15 cellular contexts compared by ENCODE assay signal in genomic region chr4:174532479-174532878, GRCh38. TPM values are rescaled to one million over a fixed set of nuclear protein-coding genes. Genes with fewer than 3 reads are reported as not detected.
DNase-seq lines count a peak whose midpoint lies in the region; ATAC-seq and TF ChIP-seq lines count a peak whose summit lies in the region.
"Had no signal": no experiment of that assay in that cellular context is flagged by ENCODE, and none has a peak within 500 bp of the region (broad histone marks: within the 10 kb centered on the region; RNA-seq: fewer than 3 reads in every experiment).

No MANE protein-coding gene starts in this region.

- H3K4me3 Mint-ChIP-seq in mesothelial cell of epicardium: no peak overlapping the region
- H3K4me3 Mint-ChIP-seq: B cell; CD4-positive, alpha-beta T cell had no signal

- peaks cover 33% of the 10 kb centered on the region for H3K4me1 Mint-ChIP-seq in mesothelial cell of epicardium

- ATAC-seq in GM18519 (IDR thresholded peaks at IDR 0.05; ENCODE audit: low FRiP score, unreplicated experiment) (no peak), GM21447 (IDR thresholded peaks at IDR 0.05; ENCODE audit: unreplicated experiment) (no peak), GM21390 (IDR thresholded peaks at IDR 0.05; ENCODE audit: unreplicated experiment) (no peak)
- ATAC-seq in activated naive CD4-positive, alpha-beta T cell treated with anti-CD3 and anti-CD28 coated beads, Interleukin-2, amount 50 U/mL, for 72 hours: no peak
- ATAC-seq: K562 had no signal

- H3K9me3 Mint-ChIP-seq in mesothelial cell of epicardium: peaks cover 9% of the 10 kb centered on the region
- H3K9me3 Mint-ChIP-seq in activated naive CD4-positive, alpha-beta T cell treated with anti-CD3 and anti-CD28 coated beads, Interleukin-2, amount 50 U/mL, for 72 hours: no peaks in the 10 kb centered on the region
- H3K9me3 Mint-ChIP-seq: CD4-positive, alpha-beta T cell had no signal

- no peak for TF ChIP-seq CTCF in mesothelial cell of epicardium (IDR thresholded peaks at IDR 0.05; ENCODE audit: unreplicated experiment)

- H3K36me3 Mint-ChIP-seq in mesothelial cell of epicardium: no peaks in the 10 kb centered on the region
- H3K36me3 Mint-ChIP-seq in activated naive CD4-positive, alpha-beta T cell treated with anti-CD3 and anti-CD28 coated beads, Interleukin-2, amount 50 U/mL, for 72 hours: no peaks in the 10 kb centered on the region

- peak; percentile 46 for DNase-seq in Caki2 (ENCODE audit: low read depth)
- peak; percentile 16 for DNase-seq in glomerular visceral epithelial cell (ENCODE audit: extremely low spot score)
- peak; percentile 53 for DNase-seq in kidney tubule cell (ENCODE audit: low spot score)
- no peak for DNase-seq in mesothelial cell of epicardium (ENCODE audit: low spot score in 2 of 2, unreplicated experiment in 2 of 2)
- no peak for DNase-seq in activated naive CD4-positive, alpha-beta T cell treated with anti-CD3 and anti-CD28 coated beads, Interleukin-2, amount 50 U/mL, for 72 hours (ENCODE audit: low spot score in 2 of 2)
- DNase-seq: C1 segment of cervical spinal cord; CD4-positive, alpha-beta T cell; DMS153; DMS79 treated with DMSO at 0.1 percent for 48 hours; EL had no signal

- H3K27me3 Mint-ChIP-seq in mesothelial cell of epicardium (ENCODE audit: low read depth): no peaks in the 10 kb centered on the region

- peak overlapping the region; percentile 8 for H3K27ac Mint-ChIP-seq in mesothelial cell of epicardium
- no peak overlapping the region for H3K27ac Mint-ChIP-seq in activated naive CD4-positive, alpha-beta T cell treated with anti-CD3 and anti-CD28 coated beads, Interleukin-2, amount 50 U/mL, for 72 hours
- H3K27ac Mint-ChIP-seq: B cell; CD4-positive, alpha-beta T cell had no signal

- in situ Hi-C loops in Caki2 (cut with HindIII; ENCODE audit: low pct_unique_long_range_greater_than_20kb, low sequenced_read_pairs): no loop called here

RNA-seq across cellular contexts. Expression of gene HPGD, which starts 10.2 kb away (rescaled TPM):
- total RNA-seq in Caki2 (2014; rRNA removed; shearing (Covaris generic); ENCODE audit: low replicate concordance): 8.9 and 10.5 TPM in 2 replicates
- total RNA-seq in mesothelial cell of epicardium: 11.2 to 16.2 TPM (median 15.5 TPM) in 3 replicates
- 1 to 10 TPM; 3.1 to 5.8 TPM for total RNA-seq in activated naive CD4-positive, alpha-beta T cell treated with anti-CD3 and anti-CD28 coated beads, Interleukin-2, amount 50 U/mL, for 72 hours
- total RNA-seq: B cell had no signal

Comparison
In these comparisons a context has a peak if more than half of its experiments do, and no peak if none do; other contexts are left out.
1. DNase-seq: peak in Caki2 (single experiment), glomerular visceral epithelial cell (single experiment) and kidney tubule cell (single experiment); none in mesothelial cell of epicardium (0 of 2) and activated naive CD4-positive, alpha-beta T cell treated with anti-CD3 and anti-CD28 coated beads, Interleukin-2, amount 50 U/mL, for 72 hours (0 of 2).